In the genomic region with DNA sequence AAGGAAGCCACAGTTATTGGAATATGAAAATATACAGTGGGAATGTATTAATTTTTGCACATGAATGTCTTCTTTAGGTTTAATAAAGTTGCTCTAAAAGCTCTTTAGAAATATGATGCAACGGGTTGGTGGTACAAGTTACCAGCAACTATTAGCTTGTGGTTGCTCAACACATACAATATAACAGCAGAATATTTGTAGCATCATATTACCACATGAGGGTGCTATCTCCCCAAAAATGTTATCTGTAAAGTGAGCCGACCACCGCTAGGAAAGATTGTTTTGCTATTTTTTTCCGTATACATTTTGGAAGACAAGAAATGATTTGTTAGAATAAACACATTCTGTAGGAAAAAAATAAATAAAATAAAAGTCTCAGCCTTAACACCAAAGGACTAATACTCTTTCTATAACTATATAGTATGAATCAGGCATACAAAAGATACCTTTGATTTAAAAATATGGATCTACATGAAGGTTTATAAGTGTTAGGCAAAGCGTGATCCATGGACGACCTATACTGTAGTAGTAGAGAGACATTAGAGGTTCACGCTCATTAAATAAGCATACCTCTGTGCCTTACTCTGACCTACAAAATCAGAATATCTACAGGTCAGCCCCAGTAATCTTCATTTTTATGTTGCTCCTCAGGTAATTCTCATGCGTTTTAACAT, we compare ENCODE assay signal across 8 cellular contexts.
DNase-seq lines count a peak whose midpoint lies in the region; ATAC-seq, FAIRE-seq and TF ChIP-seq lines count a peak whose summit lies in the region.

No MANE protein-coding gene starts in this region.

- H3K27ac ChIP-seq in OCI-LY7 (ENCODE audit: low read depth, low read length, poor library complexity, severe bottlenecking) = no peak overlapping the region
- no peak overlapping the region for H3K27ac ChIP-seq in pancreas

- TF ChIP-seq CTCF in OCI-LY7 (conservative IDR thresholded peaks at IDR 0.05; ENCODE audit: low read length) = peak; percentile 76
- TF ChIP-seq CTCF in epithelial cell of proximal tubule (conservative IDR thresholded peaks at IDR 0.05; ENCODE audit: low read depth, low read length) = peak; percentile 62
- peak in 3 of 4 donors; percentile 23 to 26 (median 23) for TF ChIP-seq CTCF in pancreas (IDR thresholded peaks at IDR 0.05)

- intact Hi-C loops in OCI-LY7 (cut with micrococcal nuclease; ENCODE audit: unreplicated experiment) (loop anchor here (5.0 kb wide), 1 partner anchor 1178 kb away; no protein-coding TSS in a partner anchor), pancreas (cut with DNase I) (no loop called here)

- peak; percentile 49 for FAIRE-seq in HTR-8/SVneo (lab: Jason Lieb, UNC)
- no peak for FAIRE-seq in pancreas (lab: Jason Lieb, UNC)

- no peaks in the 10 kb centered on the region for H3K79me2 ChIP-seq in OCI-LY7 (ENCODE audit: insufficient read depth, low read depth, low read length)

- no peak overlapping the region for H2AFZ ChIP-seq in OCI-LY7 (ENCODE audit: low read length)

- CTCF ChIA-PET in OCI-LY7 (lab: Charles Lee; ENCODE audit: unreplicated experiment) = no interaction called here

- H3K4me3 ChIP-seq in OCI-LY7 (ENCODE audit: low read depth, low read length, poor library complexity, severe bottlenecking) (no peak overlapping the region), epithelial cell of proximal tubule (ENCODE audit: low read depth, low read length) (no peak overlapping the region), pancreas (no peak overlapping the region)

- POLR2A ChIA-PET in OCI-LY7 (lab: Charles Lee) = interaction anchor here (0.7 kb wide), 1 partner anchor 10 kb away, joined by 3 read pairs; no protein-coding TSS in a partner anchor

- H3K4me1 ChIP-seq in OCI-LY7 (ENCODE audit: insufficient read depth, low read length, poor library complexity, severe bottlenecking) (no peaks in the 10 kb centered on the region), pancreas (peaks cover 0 to 7% (median 6%) of the 10 kb centered on the region in 3 donors)

- H3K9me2 ChIP-seq in OCI-LY7 (ENCODE audit: insufficient read depth, low read length) = no peaks in the 10 kb centered on the region

- no peaks in the 10 kb centered on the region for H3K27me3 ChIP-seq in pancreas

- peak; percentile 52 for DNase-seq in Ammon's horn (ENCODE audit: low spot score)
- DNase-seq in HTR-8/SVneo (ENCODE audit: insufficient read length, low spot score) = peak; percentile 52
- peak; percentile 22 for DNase-seq in OCI-LY7 (ENCODE audit: low spot score)
- DNase-seq in epithelial cell of proximal tubule (ENCODE audit: low read depth) = peak; percentile 10
- DNase-seq in pancreas = no peak
- no peak for DNase-seq in GM19238 (ENCODE audit: insufficient read length, low spot score)
- DNase-seq in mucosa of gallbladder (ENCODE audit: low spot score) = no peak

- no peaks in the 10 kb centered on the region for H3K9me3 ChIP-seq in OCI-LY7 (ENCODE audit: low read length)
- H3K9me3 ChIP-seq in pancreas = no peaks in the 10 kb centered on the region

- BruUV-seq in OCI-LY7 (replicated peaks; lab: Mats Ljungman, UMichigan) = no TSS peak

- WGBS in pancreas, 2 donors = 16 to 18% methylated on average over 8 of the region's 8 CpGs

- ATAC-seq in GM18868 (IDR thresholded peaks at IDR 0.05; ENCODE audit: unreplicated experiment) = peak; percentile 94
- peak in 3 of 4 donors; percentile 63 to 77 (median 72) for ATAC-seq in pancreas

- H4K20me1 ChIP-seq in OCI-LY7 (ENCODE audit: insufficient read depth, low read length) = no peaks in the 10 kb centered on the region

- H3K36me3 ChIP-seq in OCI-LY7 (ENCODE audit: insufficient read depth, low read length) (no peaks in the 10 kb centered on the region), pancreas (no peaks in the 10 kb centered on the region)

- H3K4me2 ChIP-seq in OCI-LY7 (ENCODE audit: low read length) = no peak overlapping the region

Comparison
In these comparisons a context has a peak if more than half of its experiments do, and no peak if none do; other contexts are left out.
1. DNase-seq: peak in Ammon's horn (single experiment), HTR-8/SVneo (single experiment), OCI-LY7 (single experiment) and epithelial cell of proximal tubule (single experiment); none in pancreas (0 of 6), GM19238 (single experiment) and mucosa of gallbladder (single experiment).
2. CTCF ChIP-seq: peak in every context shown above with its lines; median percentile 76 in OCI-LY7; 62 in epithelial cell of proximal tubule; 23 in pancreas.